ENCODE assay signal across 9 cellular contexts in the genomic region with DNA sequence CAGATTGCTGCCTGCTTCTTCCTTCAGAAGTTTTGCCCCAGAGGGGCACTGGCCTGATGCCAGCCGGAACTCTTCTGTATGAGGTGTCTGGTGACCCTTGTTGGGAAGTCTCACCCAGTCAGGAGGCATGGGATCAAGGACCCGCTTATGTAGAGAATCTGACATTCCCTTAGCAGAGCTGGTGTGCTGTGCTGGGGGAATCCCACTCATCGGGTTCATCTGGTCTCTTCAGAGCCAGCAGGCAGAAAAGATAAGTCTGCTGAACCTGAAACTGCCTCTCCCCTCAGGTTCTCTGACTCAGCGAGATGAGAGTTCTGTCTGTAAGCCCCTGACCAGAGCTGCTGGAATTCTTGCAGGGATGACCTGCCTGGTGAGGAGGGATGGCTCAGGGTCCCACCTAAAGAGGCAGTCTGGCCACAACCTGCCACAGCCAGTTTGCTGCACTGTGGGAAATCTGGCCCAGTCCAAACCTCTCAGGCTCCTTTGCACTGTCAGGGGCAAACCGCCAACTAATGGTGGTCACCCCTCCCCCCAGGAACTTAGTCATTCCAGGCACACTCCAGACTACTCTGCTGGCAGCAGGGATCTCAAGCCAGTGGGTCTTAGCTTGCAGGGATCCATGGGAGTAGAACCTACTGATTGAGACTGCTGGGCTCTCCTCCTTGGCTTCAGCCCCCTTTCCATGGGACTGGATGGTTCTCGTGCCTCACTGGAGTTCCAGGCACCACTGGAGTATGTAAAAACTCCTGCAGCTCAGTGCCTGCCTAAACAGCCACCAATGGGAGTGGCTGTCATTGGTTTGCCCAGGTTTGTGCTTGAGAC. TPM values are rescaled to one million over a fixed set of nuclear protein-coding genes. Genes with fewer than 3 reads are reported as not detected.
A peak's percentile ranks its signal among the peaks of the same experiment; 100 is the strongest.
DNase-seq lines count a peak whose midpoint lies in the region; ATAC-seq and TF ChIP-seq lines count a peak whose summit lies in the region.
"Had no signal": no experiment of that assay in that cellular context is flagged by ENCODE, and none has a peak within 500 bp of the region (broad histone marks: within the 10 kb centered on the region; RNA-seq: fewer than 3 reads in every experiment).

No MANE protein-coding gene starts in this region.

- H3K4me1 ChIP-seq in mucosa of descending colon (ENCODE audit: low read depth), result no peaks in the 10 kb centered on the region
- H3K4me1 ChIP-seq: Caco-2 had no signal

- DNase-seq in NK-92 treated with Interleukin-12 subunit alpha and Interleukin-12 subunit beta, amount 100 ng/mL, for 24 hours (lab: John Stamatoyannopoulos, UW), result peak; percentile 46
- DNase-seq in NK-92 (lab: John Stamatoyannopoulos, UW; ENCODE audit: unreplicated experiment) (no peak), T-helper 22 cell (ENCODE audit: low read depth) (peak; percentile 55), mucosa of descending colon (peak; percentile 52 to 61 (median 55)), NOMO-1 (lab: John Stamatoyannopoulos, UW; ENCODE audit: unreplicated experiment in 2 of 2) (no peak)

- no peaks in the 10 kb centered on the region for H3K27me3 Mint-ChIP-seq in dendritic cell treated with granulocyte-macrophage colony-stimulating factor and Interleukin-4, amounts not matched to agents 40 ng/mL and 50 ng/mL, for 4 days

- H3K9me3 Mint-ChIP-seq in dendritic cell treated with granulocyte-macrophage colony-stimulating factor and Interleukin-4, amounts not matched to agents 40 ng/mL and 50 ng/mL, for 4 days, result no peaks in the 10 kb centered on the region

- no peak overlapping the region for H3K4me3 ChIP-seq in mucosa of descending colon

- peaks cover 85% of the 10 kb centered on the region for H3K36me3 Mint-ChIP-seq in dendritic cell treated with granulocyte-macrophage colony-stimulating factor and Interleukin-4, amounts not matched to agents 40 ng/mL and 50 ng/mL, for 4 days (ENCODE audit: low read depth)

- no peaks in the 10 kb centered on the region for H3K36me3 ChIP-seq in mucosa of descending colon (ENCODE audit: low read depth)

- no peak for TF ChIP-seq CTCF in mucosa of descending colon (IDR thresholded peaks at IDR 0.05)

- peak overlapping the region; percentile 34 for H3K27ac Mint-ChIP-seq in dendritic cell treated with granulocyte-macrophage colony-stimulating factor and Interleukin-4, amounts not matched to agents 40 ng/mL and 50 ng/mL, for 4 days

- no peak overlapping the region for H3K4me3 Mint-ChIP-seq in dendritic cell treated with granulocyte-macrophage colony-stimulating factor and Interleukin-4, amounts not matched to agents 40 ng/mL and 50 ng/mL, for 4 days

- no peaks in the 10 kb centered on the region for H3K9me3 ChIP-seq in mucosa of descending colon
- H3K9me3 ChIP-seq: Caco-2 had no signal

- ATAC-seq in HG03354 (IDR thresholded peaks at IDR 0.05; ENCODE audit: poor library complexity, severe bottlenecking, unreplicated experiment) (peak; percentile 41), mucosa of descending colon (peak; percentile 54), GM18873 (IDR thresholded peaks at IDR 0.05; ENCODE audit: low FRiP score, unreplicated experiment) (no peak)

- peaks cover 20% of the 10 kb centered on the region for H3K4me1 Mint-ChIP-seq in dendritic cell treated with granulocyte-macrophage colony-stimulating factor and Interleukin-4, amounts not matched to agents 40 ng/mL and 50 ng/mL, for 4 days (ENCODE audit: low read depth)

- intact Hi-C loops in dendritic cell treated with granulocyte-macrophage colony-stimulating factor and Interleukin-4, amounts not matched to agents 40 ng/mL and 50 ng/mL, for 4 days (cut with micrococcal nuclease), result no loop called here
- intact Hi-C loops in mucosa of descending colon (cut with DNase I, micrococcal nuclease), result no loop called here

RNA-seq across cellular contexts. Expression of a gene that starts 4.1 kb away (rescaled TPM):
- total RNA-seq in mucosa of descending colon, result 10 to 100 TPM in 1 of 3 donors, 1 to 10 TPM in 2; 7.1 to 10.1 (median 7.2) TPM

RNA-seq across cellular contexts. Expression of a gene that starts 59.3 kb away (rescaled TPM):
- under 1 TPM in 2 of 3 donors, not detected in 1; 0.51 to 0.64 TPM for total RNA-seq in mucosa of descending colon
- total RNA-seq: Caco-2 had no signal

Comparison
In these comparisons a context has a peak if more than half of its experiments do, and no peak if none do; other contexts are left out.
1. DNase-seq: peak in NK-92 treated with Interleukin-12 subunit alpha and Interleukin-12 subunit beta, amount 100 ng/mL, for 24 hours (single experiment), T-helper 22 cell (single experiment) and mucosa of descending colon (3 of 3); none in NK-92 (single experiment) and NOMO-1 (0 of 2).